ENCODE assay signal across 8 cellular contexts in the genomic region with DNA sequence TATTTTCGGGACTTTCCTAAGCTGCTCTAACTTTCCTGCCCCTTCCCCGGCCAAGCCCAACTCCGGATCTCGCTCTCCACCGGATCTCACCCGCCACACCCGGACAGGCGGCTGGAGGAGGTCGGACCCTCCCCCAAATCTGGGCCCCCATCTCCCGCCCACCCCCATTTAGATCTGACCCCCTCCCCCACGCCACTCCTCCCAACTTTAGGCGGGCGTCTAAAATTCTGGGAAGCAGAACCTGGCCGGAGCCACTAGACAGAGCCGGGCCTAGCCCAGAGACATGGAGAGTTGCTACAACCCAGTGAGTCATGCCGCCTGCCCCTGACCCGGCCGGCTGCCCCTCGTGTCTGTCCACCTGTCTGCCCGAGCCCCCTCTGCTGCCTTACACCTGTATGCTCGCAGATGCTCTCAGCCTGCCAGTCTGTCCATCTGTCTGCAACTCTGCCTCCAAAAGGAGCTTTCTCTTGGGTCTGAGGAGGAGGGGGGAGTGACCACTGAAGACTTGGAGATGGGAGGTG. TPM values are rescaled to one million over a fixed set of nuclear protein-coding genes. Genes with fewer than 3 reads are reported as not detected.
A peak's percentile ranks its signal among the peaks of the same experiment; 100 is the strongest.
DNase-seq lines count a peak whose midpoint lies in the region; ATAC-seq and TF ChIP-seq lines count a peak whose summit lies in the region.

Gene NFKB2, plus strand, starts transcription at position 29 of the 521 bp plus-strand sequence. Its CDS starts 255 bp downstream, at position 284.

- peak within 1 kb of the TSS; percentile 79 for H3K4me3 ChIP-seq in GM08714 (ENCODE audit: low read length)
- H3K4me3 ChIP-seq in epithelial cell of proximal tubule (ENCODE audit: low read depth, low read length): peak within 1 kb of the TSS; percentile 68

- DNase-seq in RPMI8226 (peak; percentile 24), epithelial cell of proximal tubule (ENCODE audit: low read depth) (no peak), nephron progenitor cell (no peak), CD1c-positive myeloid dendritic cell (ENCODE audit: extremely low spot score) (no peak), glomerular visceral epithelial cell (ENCODE audit: extremely low spot score) (no peak), NCI-H1048 (lab: John Stamatoyannopoulos, UW) (no peak)

- no peaks in the 10 kb centered on the region for H3K36me3 Mint-ChIP-seq in nephron progenitor cell (ENCODE audit: low read depth)

- no peaks in the 10 kb centered on the region for H3K9me3 Mint-ChIP-seq in nephron progenitor cell

- ATAC-seq in HG02852 (IDR thresholded peaks at IDR 0.05; ENCODE audit: unreplicated experiment): no peak

- TF ChIP-seq CTCF in epithelial cell of proximal tubule (conservative IDR thresholded peaks at IDR 0.05; ENCODE audit: low read depth, low read length) (no peak), nephron progenitor cell (IDR thresholded peaks at IDR 0.05) (no peak)

- peaks cover 34% of the 10 kb centered on the region for H3K27me3 Mint-ChIP-seq in nephron progenitor cell (ENCODE audit: low read depth, poor library complexity)

- H3K4me3 Mint-ChIP-seq in nephron progenitor cell: peak within 1 kb of the TSS; percentile 80

- H3K27ac Mint-ChIP-seq in nephron progenitor cell: no peak within 1 kb of the TSS

- peaks cover 28% of the 10 kb centered on the region for H3K4me1 Mint-ChIP-seq in nephron progenitor cell

RNA-seq across cellular contexts. Expression of gene NFKB2, which starts in this region (rescaled TPM):
- total RNA-seq in epithelial cell of proximal tubule: 73.9 and 84.9 TPM in 2 replicates
